In genomic region chr12:114961491-114961890, GRCh38 we compare ENCODE assay signal across 23 cellular contexts.
"Had no signal": no experiment of that assay in that cellular context is flagged by ENCODE, and none has a peak within 500 bp of the region (broad histone marks: within the 10 kb centered on the region; RNA-seq: fewer than 3 reads in every experiment).

No MANE protein-coding gene starts in this region.

- DNase-seq: Karpas-422, KBM-7, MV-4-11, NCI-H1048, NCI-H1105, NCI-H1417, NCI-H1436 treated with DMSO at 0.1 percent for 48 hours, NCI-H1694, NCI-H187 treated with DMSO at 0.1 percent for 48 hours, NCI-H2081, NCI-H2107, NCI-H226, NCI-H446, NCI-H510A, NCI-H524 treated with DMSO at 0.1 percent for 48 hours, NCI-H69, OCI-M1, PC-9, Peyer's patch, SHP77 treated with DMSO at 0.1 percent for 48 hours, SW 1271, T-cell had no signal

- ATAC-seq: Right ventricle myocardium inferior, T-cell had no signal
